In the genomic region with DNA sequence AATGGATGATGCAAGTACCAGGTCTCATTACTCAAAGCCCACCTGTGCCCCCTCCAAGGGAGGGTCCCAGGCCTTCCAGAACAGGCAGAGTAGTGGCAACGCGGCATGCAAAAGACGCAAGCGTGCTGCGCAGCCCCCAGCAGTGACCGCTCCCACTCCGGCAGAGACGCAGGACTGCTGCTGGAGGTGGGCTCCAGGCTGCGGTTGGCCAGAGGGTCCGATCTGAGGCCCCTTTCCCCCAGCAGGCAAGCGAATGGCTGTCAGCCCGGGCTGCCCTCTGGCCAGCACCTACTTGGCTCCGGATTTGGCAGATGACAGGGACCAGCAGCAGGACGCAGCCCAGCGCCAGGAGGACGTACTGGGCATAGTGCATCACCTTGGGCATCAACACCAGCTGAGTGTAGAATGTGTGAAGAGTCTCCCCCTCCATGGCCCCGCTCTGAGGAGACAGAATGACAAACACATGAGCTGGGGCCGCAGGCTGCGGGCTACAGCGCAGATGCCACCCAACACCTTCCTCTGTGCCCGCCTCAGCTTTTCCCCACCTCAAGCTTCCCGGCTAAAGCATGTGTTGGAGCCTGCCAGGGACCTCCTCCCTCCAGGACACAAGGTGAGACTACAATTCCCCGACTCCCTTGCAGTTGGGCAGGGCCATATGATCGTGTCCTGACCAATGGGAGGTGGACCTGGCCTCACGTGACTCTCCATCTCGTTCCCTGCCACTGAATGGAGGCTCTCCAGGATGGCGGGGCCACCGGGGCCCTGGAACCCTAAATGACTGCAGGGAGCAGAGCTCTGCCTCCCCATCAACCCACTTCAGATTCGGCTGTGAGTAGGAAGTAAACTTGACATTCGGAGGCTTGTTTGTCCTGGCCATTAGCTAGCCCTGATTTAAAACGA, we compare ENCODE assay signal across 9 cellular contexts.
DNase-seq lines count a peak whose midpoint lies in the region; ATAC-seq, FAIRE-seq and TF ChIP-seq lines count a peak whose summit lies in the region.
"Had no signal": no experiment of that assay in that cellular context is flagged by ENCODE, and none has a peak within 500 bp of the region (broad histone marks: within the 10 kb centered on the region; RNA-seq: fewer than 3 reads in every experiment).

No MANE protein-coding gene starts in this region.

- no TSS peak for BruUV-seq in endothelial cell of umbilical vein (replicated peaks; lab: Mats Ljungman, UMichigan)

- FAIRE-seq in endothelial cell of umbilical vein (lab: Jason Lieb, UNC), result peak; percentile 96

- peak overlapping the region; percentile 63 for H3K4me2 ChIP-seq in endothelial cell of umbilical vein (ENCODE audit: insufficient read depth, low read length)

- no peak for TF ChIP-seq CTCF in endothelial cell of umbilical vein (IDR thresholded peaks at IDR 0.05; ENCODE audit: extremely low read depth in 1 of 2, insufficient read depth in 1 of 2, low read depth in 1 of 2, low read length in 2 of 2)
- TF ChIP-seq CTCF in lung (IDR thresholded peaks at IDR 0.05; ENCODE audit: control extremely low read depth, extremely low read depth), result no peak
- no peak for TF ChIP-seq CTCF in uterus (IDR thresholded peaks at IDR 0.05)

- DNase-seq in NCI-H748 (lab: John Stamatoyannopoulos, UW; ENCODE audit: unreplicated experiment) (peak; percentile 62), NCI-H748 treated with DMSO at 0.1 percent for 48 hours (lab: John Stamatoyannopoulos, UW) (no peak), endothelial cell of umbilical vein (ENCODE audit: low read depth, low spot score) (peak; percentile 86), lung (ENCODE audit: low spot score) (peak; percentile 93), uterus (peak; percentile 86 to 87)
- no peak for DNase-seq in effector CD4-positive, alpha-beta T cell
- no peak for DNase-seq in stimulated activated CD4-positive, alpha-beta T cell treated with anti-CD3 and anti-CD28 coated beads, Interleukin-1b, Interleukin-23, amount 100 ng/mL, for 48 hours

- H3K27me3 ChIP-seq in endothelial cell of umbilical vein (ENCODE audit: control insufficient read depth in 2 of 2, insufficient read depth in 2 of 2, low read length in 2 of 2) (no peaks in the 10 kb centered on the region), lung (ENCODE audit: control insufficient read depth, insufficient read depth) (no peaks in the 10 kb centered on the region), uterus (no peaks in the 10 kb centered on the region)

- peak overlapping the region; percentile 80 for H2AFZ ChIP-seq in endothelial cell of umbilical vein (ENCODE audit: low read depth, low read length)

- CTCF ChIA-PET in endothelial cell of umbilical vein (lab: Charles Lee), result interaction anchor here (1.0 to 1.8 kb wide), 2 partner anchors 15 to 121 kb away, joined by 4 to 6 read pairs; no protein-coding TSS in a partner anchor

- peak; percentile 87 for ATAC-seq in lung (ENCODE audit: insufficient read depth, low FRiP score)
- no peak for ATAC-seq in GM19395 (IDR thresholded peaks at IDR 0.05; ENCODE audit: unreplicated experiment)

- TF ChIP-seq POLR2A in endothelial cell of umbilical vein (IDR thresholded peaks at IDR 0.05; ENCODE audit: low read depth, low read length), result no peak
- no peak for TF ChIP-seq POLR2A in uterus (IDR thresholded peaks at IDR 0.05)

- POLR2A ChIA-PET in endothelial cell of umbilical vein (lab: Charles Lee), result no interaction called here

- H3K9me1 ChIP-seq in endothelial cell of umbilical vein (replicated peaks; ENCODE audit: control insufficient read depth, extremely low read depth, insufficient read depth, low read length), result no peaks in the 10 kb centered on the region

- no peaks in the 10 kb centered on the region for H3K79me2 ChIP-seq in endothelial cell of umbilical vein (ENCODE audit: control insufficient read depth, insufficient read depth, low read length)

- no peaks in the 10 kb centered on the region for H3K4me1 ChIP-seq in endothelial cell of umbilical vein (ENCODE audit: control insufficient read depth, extremely low read depth, insufficient read depth, low read length)
- H3K4me1 ChIP-seq in lung (ENCODE audit: control insufficient read depth in 2 of 2, insufficient read depth in 2 of 2, low read length in 2 of 2), result peaks cover 0 to 2% of the 10 kb centered on the region in 2 donors
- no peaks in the 10 kb centered on the region for H3K4me1 ChIP-seq in uterus

- 77 to 85% methylated on average over 31 of the region's 31 CpGs for WGBS in lung, 2 donors

- dilution Hi-C loops in endothelial cell of umbilical vein (cut with MboI; ENCODE audit: extremely low pct_ligation_motif_present, low sequenced_read_pairs), result no loop called here

- peak overlapping the region in 2 of 3 experiments; percentile 3 to 46 for H3K4me3 ChIP-seq in endothelial cell of umbilical vein (replicated peaks in 1 of 3; ENCODE audit: insufficient read depth in 1 of 3, low read depth in 1 of 3, low read length in 3 of 3)
- no peak overlapping the region for H3K4me3 ChIP-seq in lung
- peak overlapping the region in 1 of 2 donors; percentile 26 for H3K4me3 ChIP-seq in uterus

- H3K9me3 ChIP-seq in endothelial cell of umbilical vein (replicated peaks; ENCODE audit: control insufficient read depth, insufficient read depth, low read length) (no peaks in the 10 kb centered on the region), lung (ENCODE audit: control insufficient read depth in 2 of 2, insufficient read depth in 1 of 2, low read length in 1 of 2) (peaks cover 0 to 2% of the 10 kb centered on the region in 2 donors), uterus (no peaks in the 10 kb centered on the region)

- H3K36me3 ChIP-seq in endothelial cell of umbilical vein (ENCODE audit: control insufficient read depth in 2 of 2, extremely low read depth in 1 of 2, insufficient read depth in 2 of 2, low read length in 2 of 2), result peaks cover 2 to 5% of the 10 kb centered on the region in 2 experiments
- H3K36me3 ChIP-seq in lung (ENCODE audit: control insufficient read depth in 2 of 2, insufficient read depth in 2 of 2, low read length in 2 of 2), result peaks cover 0 to 22% of the 10 kb centered on the region in 2 donors
- no peaks in the 10 kb centered on the region for H3K36me3 ChIP-seq in uterus

- no peaks in the 10 kb centered on the region for H4K20me1 ChIP-seq in endothelial cell of umbilical vein (replicated peaks; ENCODE audit: control insufficient read depth, extremely low read depth, insufficient read depth, low read length)

- H3K9ac ChIP-seq in endothelial cell of umbilical vein (replicated peaks; ENCODE audit: extremely low read depth, insufficient read depth, low read length), result peak overlapping the region; percentile 43

- intact Hi-C loops in endothelial cell of umbilical vein (cut with micrococcal nuclease) (no loop called here), uterus (cut with DNase I; ENCODE audit: low total_unique reads) (no loop called here)

- H3K27ac ChIP-seq in endothelial cell of umbilical vein (ENCODE audit: insufficient read depth, low read depth, low read length) (no peak overlapping the region), lung (ENCODE audit: low read depth in 1 of 2, low read length in 1 of 2) (no peak overlapping the region), uterus (peak overlapping the region in 1 of 2 donors; percentile 49)
- H3K27ac ChIP-seq: C4-2B had no signal

TF ChIP-seq in endothelial cell of umbilical vein, 7 proteins besides CTCF, POLR2A, EP300 and RAD21:
- TF ChIP-seq GATA2 (IDR thresholded peaks at IDR 0.05; ENCODE audit: insufficient read depth, insufficient read length, low read depth, low read length), result no peak
- no peak for TF ChIP-seq FOS (IDR thresholded peaks at IDR 0.05; ENCODE audit: borderline replicate concordance, insufficient read depth, low read length)
- no peak for TF ChIP-seq POLR2AphosphoS5 (IDR thresholded peaks at IDR 0.05; ENCODE audit: insufficient read depth, low read depth, low read length)
- TF ChIP-seq, protein P1, sequence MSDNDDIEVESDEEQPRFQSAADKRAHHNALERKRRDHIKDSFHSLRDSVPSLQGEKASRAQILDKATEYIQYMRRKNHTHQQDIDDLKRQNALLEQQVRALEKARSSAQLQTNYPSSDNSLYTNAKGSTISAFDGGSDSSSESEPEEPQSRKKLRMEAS (IDR thresholded peaks at IDR 0.05; ENCODE audit: insufficient read depth, insufficient read length), result peak; percentile 98

Comparison
In these comparisons a context has a peak if more than half of its experiments do, and no peak if none do; other contexts are left out.
1. DNase-seq: peak in NCI-H748 (single experiment), endothelial cell of umbilical vein (single experiment), lung (single experiment) and uterus (2 of 2); none in NCI-H748 treated with DMSO at 0.1 percent for 48 hours (single experiment), effector CD4-positive, alpha-beta T cell (single experiment) and stimulated activated CD4-positive, alpha-beta T cell treated with anti-CD3 and anti-CD28 coated beads, Interleukin-1b, Interleukin-23, amount 100 ng/mL, for 48 hours (single experiment).